Comparison of ENCODE assay signal across 23 cellular contexts in the genomic region with DNA sequence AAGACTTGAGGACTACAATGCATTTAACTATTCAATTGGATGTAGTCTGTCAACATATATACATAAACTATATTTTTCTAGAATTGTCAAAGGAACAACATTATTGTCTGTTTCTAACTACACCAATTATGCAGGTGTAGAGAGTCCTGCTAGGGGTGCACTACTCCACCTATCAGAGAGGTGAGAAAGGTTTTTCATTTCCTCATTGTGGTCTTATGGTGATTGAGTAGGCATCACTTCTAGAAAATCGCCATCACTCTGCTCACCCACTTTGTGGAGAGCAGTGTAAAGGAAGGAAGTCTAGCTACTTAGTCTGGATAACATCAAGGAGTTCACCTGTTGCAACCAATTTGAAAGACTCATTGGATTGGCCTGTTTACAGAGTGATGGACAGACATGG. TPM values are rescaled to one million over a fixed set of nuclear protein-coding genes. Genes with fewer than 3 reads are reported as not detected.
DNase-seq lines count a peak whose midpoint lies in the region; ATAC-seq lines count a peak whose summit lies in the region.
"Had no signal": no experiment of that assay in that cellular context is flagged by ENCODE, and none has a peak within 500 bp of the region (broad histone marks: within the 10 kb centered on the region; RNA-seq: fewer than 3 reads in every experiment).

No MANE protein-coding gene starts in this region.

- intact Hi-C loops in activated CD4-positive, alpha-beta T cell treated with anti-CD3 and anti-CD28 coated beads, Interleukin-2, amount 10 ng/mL, durations not matched to agents 24 days and 14 days (cut with micrococcal nuclease) = no loop called here

- H3K36me3 Mint-ChIP-seq in activated CD4-positive, alpha-beta T cell treated with anti-CD3 and anti-CD28 coated beads, Interleukin-2, amount 10 ng/mL, durations not matched to agents 24 days and 14 days (ENCODE audit: low read depth) = no peaks in the 10 kb centered on the region
- H3K36me3 Mint-ChIP-seq: CD8-positive, alpha-beta T cell had no signal

- no peaks in the 10 kb centered on the region for H3K27me3 Mint-ChIP-seq in activated CD4-positive, alpha-beta T cell treated with anti-CD3 and anti-CD28 coated beads, Interleukin-2, amount 10 ng/mL, durations not matched to agents 24 days and 14 days
- H3K27me3 Mint-ChIP-seq: dendritic cell treated with granulocyte-macrophage colony-stimulating factor and Interleukin-4, amounts not matched to agents 40 ng/mL and 50 ng/mL, for 4 days had no signal

- H3K4me1 Mint-ChIP-seq in activated CD4-positive, alpha-beta T cell treated with anti-CD3 and anti-CD28 coated beads, Interleukin-2, amount 10 ng/mL, durations not matched to agents 24 days and 14 days = peaks cover 2% of the 10 kb centered on the region

- peak; percentile 85 for ATAC-seq in GM18502 (IDR thresholded peaks at IDR 0.05; ENCODE audit: poor library complexity, unreplicated experiment)
- ATAC-seq in GM19351 (IDR thresholded peaks at IDR 0.05; ENCODE audit: unreplicated experiment) = peak; percentile 79
- peak; percentile 77 for ATAC-seq in HG02623 (IDR thresholded peaks at IDR 0.05; ENCODE audit: unreplicated experiment)
- ATAC-seq in HG03280 (IDR thresholded peaks at IDR 0.05; ENCODE audit: unreplicated experiment) = peak; percentile 48
- ATAC-seq in HG03095 (IDR thresholded peaks at IDR 0.05; ENCODE audit: unreplicated experiment) = no peak
- ATAC-seq: activated CD8-positive, alpha-beta T cell treated with anti-CD3 and anti-CD28 coated beads, Interleukin-2, amount 10 ng/mL, durations not matched to agents 7 days and 5 days; CD8-positive, alpha-beta T cell; right lobe of liver had no signal

- H3K9me3 Mint-ChIP-seq in activated CD4-positive, alpha-beta T cell treated with anti-CD3 and anti-CD28 coated beads, Interleukin-2, amount 10 ng/mL, durations not matched to agents 24 days and 14 days = peaks cover 8% of the 10 kb centered on the region

- no peak overlapping the region for H3K27ac Mint-ChIP-seq in activated CD4-positive, alpha-beta T cell treated with anti-CD3 and anti-CD28 coated beads, Interleukin-2, amount 10 ng/mL, durations not matched to agents 24 days and 14 days
- H3K27ac Mint-ChIP-seq: activated CD8-positive, alpha-beta T cell treated with anti-CD3 and anti-CD28 coated beads, Interleukin-2, amount 10 ng/mL, durations not matched to agents 7 days and 5 days; CD8-positive, alpha-beta T cell; dendritic cell treated with granulocyte-macrophage colony-stimulating factor and Interleukin-4, amounts not matched to agents 40 ng/mL and 50 ng/mL, for 4 days had no signal

- DNase-seq in DMS79 (lab: John Stamatoyannopoulos, UW) (no peak), activated gamma-delta T cell (lab: John Stamatoyannopoulos, UW) (no peak)
- DNase-seq in activated CD4-positive, alpha-beta T cell treated with anti-CD3 and anti-CD28 coated beads, Interleukin-2, amount 10 ng/mL, durations not matched to agents 24 days and 14 days = no peak
- DNase-seq: activated CD8-positive, alpha-beta T cell treated with anti-CD3 and anti-CD28 coated beads, Interleukin-2, amount 10 ng/mL, durations not matched to agents 7 days and 5 days; activated gamma-delta T cell treated with Interleukin-2 at 50 U/mL for 16 hours; CD8-positive, alpha-beta T cell; GOT3; midbrain; NCI-H2029; NCI-H526; right lobe of liver; SK-N-SH; stimulated activated CD4-positive, alpha-beta T cell treated with anti-CD3 and anti-CD28 coated beads, Interleukin-2, amount 100 ng/mL, for 48 hours; transverse colon had no signal

- no peak overlapping the region for H3K4me3 Mint-ChIP-seq in activated CD4-positive, alpha-beta T cell treated with anti-CD3 and anti-CD28 coated beads, Interleukin-2, amount 10 ng/mL, durations not matched to agents 24 days and 14 days
- H3K4me3 Mint-ChIP-seq: activated CD8-positive, alpha-beta T cell treated with anti-CD3 and anti-CD28 coated beads, Interleukin-2, amount 10 ng/mL, durations not matched to agents 7 days and 5 days; CD8-positive, alpha-beta T cell; dendritic cell treated with granulocyte-macrophage colony-stimulating factor and Interleukin-4, amounts not matched to agents 40 ng/mL and 50 ng/mL, for 4 days had no signal

RNA-seq across cellular contexts. Expression of a gene that starts 4.4 kb away (rescaled TPM):
- total RNA-seq in activated CD4-positive, alpha-beta T cell treated with anti-CD3 and anti-CD28 coated beads, Interleukin-2, amount 10 ng/mL, durations not matched to agents 24 days and 14 days = not detected in 2 replicates
- total RNA-seq: A673; activated CD8-positive, alpha-beta T cell treated with anti-CD3 and anti-CD28 coated beads, Interleukin-2, amount 10 ng/mL, durations not matched to agents 7 days and 5 days; astrocyte; CD8-positive, alpha-beta T cell; epithelial cell of proximal tubule had no signal

RNA-seq across cellular contexts. Expression of a gene that starts 35.8 kb away (rescaled TPM):
- total RNA-seq in activated CD4-positive, alpha-beta T cell treated with anti-CD3 and anti-CD28 coated beads, Interleukin-2, amount 10 ng/mL, durations not matched to agents 24 days and 14 days = not detected in 2 replicates
- total RNA-seq: A673; activated CD8-positive, alpha-beta T cell treated with anti-CD3 and anti-CD28 coated beads, Interleukin-2, amount 10 ng/mL, durations not matched to agents 7 days and 5 days; astrocyte; CD8-positive, alpha-beta T cell; epithelial cell of proximal tubule had no signal
